Comparison of ENCODE assay signal across 16 cellular contexts in the genomic region with DNA sequence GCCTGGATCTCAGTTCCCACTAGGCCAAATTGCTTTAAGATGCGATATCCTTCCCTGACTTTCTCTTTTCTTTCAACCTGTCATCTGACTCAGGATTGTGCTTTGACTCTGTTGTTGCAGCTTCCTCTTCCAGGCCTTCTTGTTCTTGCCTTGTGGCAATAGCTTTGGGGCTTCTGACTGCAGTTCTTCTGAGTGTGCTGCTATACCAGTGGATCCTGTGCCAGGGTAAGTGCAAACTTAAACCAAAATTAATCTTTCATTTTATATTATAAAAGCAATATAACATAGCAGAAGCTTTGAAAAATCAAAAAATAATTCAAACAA. TPM values are rescaled to one million over a fixed set of nuclear protein-coding genes. Genes with fewer than 3 reads are reported as not detected.
DNase-seq lines count a peak whose midpoint lies in the region; ATAC-seq and TF ChIP-seq lines count a peak whose summit lies in the region.
"Had no signal": no experiment of that assay in that cellular context is flagged by ENCODE, and none has a peak within 500 bp of the region (broad histone marks: within the 10 kb centered on the region; RNA-seq: fewer than 3 reads in every experiment).

No MANE protein-coding gene starts in this region.

- no peaks in the 10 kb centered on the region for H3K9me3 Mint-ChIP-seq in activated CD4-positive, alpha-beta T cell treated with anti-CD3 and anti-CD28 coated beads, Interleukin-2, amount 10 ng/mL, durations not matched to agents 24 days and 14 days
- no peaks in the 10 kb centered on the region for H3K9me3 Mint-ChIP-seq in naive thymus-derived CD4-positive, alpha-beta T cell
- H3K9me3 Mint-ChIP-seq: nephron; stimulated activated memory B cell treated with anti-CD40 and anti-IgM and Interleukin-4, amounts not matched to agents 10 μg/mL and 1 μg/mL and 100 μg/mL, for 72 hours had no signal

- peaks cover 31% of the 10 kb centered on the region for H3K4me1 Mint-ChIP-seq in activated CD4-positive, alpha-beta T cell treated with anti-CD3 and anti-CD28 coated beads, Interleukin-2, amount 10 ng/mL, durations not matched to agents 24 days and 14 days
- H3K4me1 Mint-ChIP-seq in naive thymus-derived CD4-positive, alpha-beta T cell: peaks cover 40 to 89% (median 77%) of the 10 kb centered on the region in 7 donors
- H3K4me1 Mint-ChIP-seq: nephron had no signal

- peak; percentile 66 for DNase-seq in activated CD4-positive, alpha-beta T cell treated with anti-CD3 and anti-CD28 coated beads, Interleukin-2, amount 10 ng/mL, durations not matched to agents 24 days and 14 days
- DNase-seq in activated CD4-positive, alpha-beta T cell treated with anti-CD3 and anti-CD28 coated beads for 48 hours: no peak
- DNase-seq in Kasumi-1 (lab: John Stamatoyannopoulos, UW) (peak; percentile 50 to 58), suprapubic skin (ENCODE audit: low spot score in 2 of 2) (no peak), globus pallidus (ENCODE audit: low spot score) (no peak)
- DNase-seq in naive thymus-derived CD4-positive, alpha-beta T cell: peak in 7 of 9 donors; percentile 14 to 23 (median 20)
- DNase-seq: GF-D8; hypothalamus; NCI-H82; SJCRH30; stimulated activated CD4-positive, alpha-beta T cell treated with anti-CD3 and anti-CD28 coated beads, Interleukin-4, amount 100 ng/mL, for 4 hours had no signal

- peak; percentile 52 for ATAC-seq in naive thymus-derived CD4-positive, alpha-beta T cell
- ATAC-seq in esophagus mucosa: no peak
- ATAC-seq: A549; stimulated activated memory B cell treated with anti-CD40 and anti-IgM and Interleukin-4, amounts not matched to agents 10 μg/mL and 1 μg/mL and 100 μg/mL, for 72 hours had no signal

- peaks cover 7% of the 10 kb centered on the region for H3K27me3 Mint-ChIP-seq in activated CD4-positive, alpha-beta T cell treated with anti-CD3 and anti-CD28 coated beads, Interleukin-2, amount 10 ng/mL, durations not matched to agents 24 days and 14 days
- H3K27me3 Mint-ChIP-seq in naive thymus-derived CD4-positive, alpha-beta T cell: no peaks in the 10 kb centered on the region
- H3K27me3 Mint-ChIP-seq: stimulated activated memory B cell treated with anti-CD40 and anti-IgM and Interleukin-4, amounts not matched to agents 10 μg/mL and 1 μg/mL and 100 μg/mL, for 72 hours had no signal

- peaks cover 0 to 3% (median 0%) of the 10 kb centered on the region in 3 experiments for H3K36me3 ChIP-seq in naive thymus-derived CD4-positive, alpha-beta T cell (ENCODE audit: control insufficient read depth in 2 of 3, insufficient read depth in 3 of 3, low read length in 3 of 3)
- H3K36me3 ChIP-seq in suprapubic skin: no peaks in the 10 kb centered on the region
- H3K36me3 ChIP-seq: SJCRH30 had no signal

- H3K4me1 ChIP-seq in naive thymus-derived CD4-positive, alpha-beta T cell (ENCODE audit: control insufficient read depth in 2 of 2, insufficient read depth in 2 of 2, low read length in 2 of 2): peaks cover 42 to 62% of the 10 kb centered on the region in 2 donors
- no peaks in the 10 kb centered on the region for H3K4me1 ChIP-seq in suprapubic skin
- H3K4me1 ChIP-seq: A549 had no signal

- H3K4me3 Mint-ChIP-seq in activated CD4-positive, alpha-beta T cell treated with anti-CD3 and anti-CD28 coated beads, Interleukin-2, amount 10 ng/mL, durations not matched to agents 24 days and 14 days: peak overlapping the region; percentile 3
- H3K4me3 Mint-ChIP-seq in naive thymus-derived CD4-positive, alpha-beta T cell: peak overlapping the region; percentile 8 to 85 (median 74)
- H3K4me3 Mint-ChIP-seq: nephron; stimulated activated memory B cell treated with anti-CD40 and anti-IgM and Interleukin-4, amounts not matched to agents 10 μg/mL and 1 μg/mL and 100 μg/mL, for 72 hours had no signal

- 58% methylated on average over 1 of the region's 1 CpG for WGBS in suprapubic skin

- TF ChIP-seq EP300 in suprapubic skin (IDR thresholded peaks at IDR 0.05): no peak

- intact Hi-C loops in activated CD4-positive, alpha-beta T cell treated with anti-CD3 and anti-CD28 coated beads, Interleukin-2, amount 10 ng/mL, durations not matched to agents 24 days and 14 days (cut with micrococcal nuclease): no loop called here
- intact Hi-C loops in naive thymus-derived CD4-positive, alpha-beta T cell (cut with micrococcal nuclease): loop anchor here in 1 of 2 donors (1.0 kb wide), 4 partner anchors 8 to 42 kb away; no protein-coding TSS in a partner anchor

- H3K27ac ChIP-seq in VCaP: peak overlapping the region; percentile 14
- H3K27ac ChIP-seq in naive thymus-derived CD4-positive, alpha-beta T cell (ENCODE audit: low read depth, low read length): peak overlapping the region; percentile 43
- no peak overlapping the region for H3K27ac ChIP-seq in suprapubic skin
- H3K27ac ChIP-seq: A549, SJCRH30 had no signal

- no peaks in the 10 kb centered on the region for H3K36me3 Mint-ChIP-seq in activated CD4-positive, alpha-beta T cell treated with anti-CD3 and anti-CD28 coated beads, Interleukin-2, amount 10 ng/mL, durations not matched to agents 24 days and 14 days (ENCODE audit: low read depth)
- H3K36me3 Mint-ChIP-seq in naive thymus-derived CD4-positive, alpha-beta T cell: peaks cover 0 to 20% (median 7%) of the 10 kb centered on the region in 5 donors

- no peak for TF ChIP-seq POLR2A in suprapubic skin (IDR thresholded peaks at IDR 0.05)

- CTCF ChIA-PET in naive thymus-derived CD4-positive, alpha-beta T cell (lab: Charles Lee): interaction anchor here (1.4 to 3.0 kb wide), 4 partner anchors 37 to 47 kb away, joined by 4 to 20 read pairs (median 12); a partner anchor contains a TSS

- POLR2A ChIA-PET in naive thymus-derived CD4-positive, alpha-beta T cell (lab: Charles Lee): interaction anchor here (0.6 to 2.3 kb wide), 12 partner anchors 8 to 659 kb away, joined by 3 to 9 read pairs (median 4); no protein-coding TSS in a partner anchor

- H3K4me3 ChIP-seq in naive thymus-derived CD4-positive, alpha-beta T cell (ENCODE audit: low read length): peak overlapping the region; percentile 57
- no peak overlapping the region for H3K4me3 ChIP-seq in suprapubic skin
- H3K4me3 ChIP-seq: A549, SJCRH30 had no signal

- no peaks in the 10 kb centered on the region for H3K27me3 ChIP-seq in naive thymus-derived CD4-positive, alpha-beta T cell (ENCODE audit: control insufficient read depth in 2 of 2, insufficient read depth in 2 of 2, low read length in 2 of 2)
- H3K27me3 ChIP-seq in suprapubic skin: no peaks in the 10 kb centered on the region
- H3K27me3 ChIP-seq: SJCRH30 had no signal

- peak overlapping the region; percentile 3 for H3K27ac Mint-ChIP-seq in activated CD4-positive, alpha-beta T cell treated with anti-CD3 and anti-CD28 coated beads, Interleukin-2, amount 10 ng/mL, durations not matched to agents 24 days and 14 days
- H3K27ac Mint-ChIP-seq in naive thymus-derived CD4-positive, alpha-beta T cell: peak overlapping the region; percentile 1 to 97 (median 80)
- H3K27ac Mint-ChIP-seq: nephron; stimulated activated memory B cell treated with anti-CD40 and anti-IgM and Interleukin-4, amounts not matched to agents 10 μg/mL and 1 μg/mL and 100 μg/mL, for 72 hours had no signal

- no peak for TF ChIP-seq CTCF in VCaP (conservative IDR thresholded peaks at IDR 0.05)
- no peak for TF ChIP-seq CTCF in suprapubic skin (IDR thresholded peaks at IDR 0.05)

- no peaks in the 10 kb centered on the region for H3K9me3 ChIP-seq in naive thymus-derived CD4-positive, alpha-beta T cell (ENCODE audit: control insufficient read depth in 2 of 3, low read length in 3 of 3)
- H3K9me3 ChIP-seq in suprapubic skin: no peaks in the 10 kb centered on the region
- H3K9me3 ChIP-seq: A549, SJCRH30 had no signal

RNA-seq across cellular contexts. Expression of a gene that starts 2.7 kb away (rescaled TPM):
- 0.71 and 0.84 TPM in 2 replicates for total RNA-seq in activated CD4-positive, alpha-beta T cell treated with anti-CD3 and anti-CD28 coated beads, Interleukin-2, amount 10 ng/mL, durations not matched to agents 24 days and 14 days
- total RNA-seq in naive thymus-derived CD4-positive, alpha-beta T cell: 10 to 100 TPM in 3 of 5 experiments, 1 to 10 TPM in 2; 2.8 to 43.8 (median 26.9) TPM
- 10 to 100 TPM; 11.7 to 18.0 TPM for polyA plus RNA-seq in naive thymus-derived CD4-positive, alpha-beta T cell
- total RNA-seq in suprapubic skin (1 to 10 TPM in 2 of 4 donors, not detected in 2; 2.4 to 2.5 TPM), esophagus mucosa (0.48 TPM)

RNA-seq across cellular contexts. Expression of a gene that starts 42.6 kb away (rescaled TPM):
- total RNA-seq in activated CD4-positive, alpha-beta T cell treated with anti-CD3 and anti-CD28 coated beads, Interleukin-2, amount 10 ng/mL, durations not matched to agents 24 days and 14 days: 160 and 167 TPM in 2 replicates
- 100 to 1,000 TPM; 123 to 195 (median 176) TPM for total RNA-seq in naive thymus-derived CD4-positive, alpha-beta T cell
- 100 to 1,000 TPM; 239 to 248 TPM for polyA plus RNA-seq in naive thymus-derived CD4-positive, alpha-beta T cell
- 100 to 1,000 TPM in 3 of 4 donors, 10 to 100 TPM in 1; 75.8 to 138 (median 120) TPM for total RNA-seq in suprapubic skin
- 82.1 TPM for total RNA-seq in esophagus mucosa

Comparison
In these comparisons a context has a peak if more than half of its experiments do, and no peak if none do; other contexts are left out.
1. DNase-seq: peak in activated CD4-positive, alpha-beta T cell treated with anti-CD3 and anti-CD28 coated beads, Interleukin-2, amount 10 ng/mL, durations not matched to agents 24 days and 14 days (single experiment), Kasumi-1 (2 of 2) and naive thymus-derived CD4-positive, alpha-beta T cell (7 of 9); none in activated CD4-positive, alpha-beta T cell treated with anti-CD3 and anti-CD28 coated beads for 48 hours (single experiment), suprapubic skin (0 of 2) and globus pallidus (single experiment).